ENCODE assay signal across 32 cellular contexts in genomic region chr21:46569071-46569470, GRCh38. TPM values are rescaled to one million over a fixed set of nuclear protein-coding genes. Genes with fewer than 3 reads are reported as not detected.
A peak's percentile ranks its signal among the peaks of the same experiment; 100 is the strongest.
DNase-seq lines count a peak whose midpoint lies in the region; ATAC-seq and TF ChIP-seq lines count a peak whose summit lies in the region.
"Had no signal": no experiment of that assay in that cellular context is flagged by ENCODE, and none has a peak within 500 bp of the region (broad histone marks: within the 10 kb centered on the region; RNA-seq: fewer than 3 reads in every experiment).

No MANE protein-coding gene starts in this region.

- peaks cover 22% of the 10 kb centered on the region for H3K36me3 ChIP-seq in mammary epithelial cell (ENCODE audit: insufficient read depth, low read length)
- H3K36me3 ChIP-seq in breast epithelium, result no peaks in the 10 kb centered on the region

- H2AFZ ChIP-seq in mammary epithelial cell (ENCODE audit: low read depth, low read length), result no peak overlapping the region

- no peak for ATAC-seq in HG02588 (IDR thresholded peaks at IDR 0.05; ENCODE audit: unreplicated experiment)
- ATAC-seq: activated CD4-positive, alpha-beta T cell treated with anti-CD3 and anti-CD28 coated beads for 36 hours; K562; left lung; stimulated activated memory B cell treated with anti-CD40 and anti-IgM and Interleukin-4, amounts not matched to agents 10 μg/mL and 1 μg/mL and 100 μg/mL, for 72 hours had no signal

- no peak for TF ChIP-seq POLR2A in breast epithelium (IDR thresholded peaks at IDR 0.05)

- DNase-seq in mammary epithelial cell (peak; percentile 8), breast epithelium (ENCODE audit: low spot score in 2 of 2) (no peak), LHCN-M2 (ENCODE audit: low read depth) (peak; percentile 4), fibroblast of villous mesenchyme (ENCODE audit: low read depth) (peak; percentile 22), stromal cell of bone marrow (ENCODE audit: low read depth) (peak; percentile 28), superior temporal gyrus (ENCODE audit: extremely low spot score) (no peak), DMS153 treated with DMSO at 0.1 percent for 48 hours (lab: John Stamatoyannopoulos, UW; ENCODE audit: unreplicated experiment) (no peak)
- DNase-seq: activated CD4-positive, alpha-beta T cell treated with anti-CD3 and anti-CD28 coated beads for 36 hours; activated CD8-positive, alpha-beta memory T cell treated with anti-CD3 and anti-CD28 coated beads for 24 hours; activated T-cell treated with anti-CD3 and anti-CD28 coated beads for 4 hours; aorta; Caco-2; DMS79 treated with DMSO at 0.1 percent for 48 hours; HFFc6; hypothalamus; left lung; naive B cell; NCI-H1092 treated with DMSO at 0.1 percent for 48 hours; NCI-H187 treated with DMSO at 0.1 percent for 48 hours; NCI-H2171; NCI-H82; T-helper 9 cell had no signal

- intact Hi-C loops in mammary epithelial cell (cut with micrococcal nuclease), result no loop called here
- intact Hi-C loops in breast epithelium (cut with DNase I; ENCODE audit: low total_unique reads), result no loop called here

- H3K4me1 ChIP-seq in mammary epithelial cell (ENCODE audit: insufficient read depth, low read length) (no peaks in the 10 kb centered on the region), breast epithelium (no peaks in the 10 kb centered on the region)
- H3K4me1 ChIP-seq: Caco-2, left lung had no signal

- no peaks in the 10 kb centered on the region for H3K79me2 ChIP-seq in mammary epithelial cell (ENCODE audit: insufficient read depth, low read length)

- H3K27ac ChIP-seq in mammary epithelial cell (ENCODE audit: insufficient read depth, low read depth, low read length) (no peak overlapping the region), breast epithelium (no peak overlapping the region)
- H3K27ac ChIP-seq: BLaER1 treated with 17β-estradiol and CSF1 and Interleukin-3, amounts not matched to agents 10 nM and 100 nM; cardiac muscle cell; left lung had no signal

- dilution Hi-C loops in mammary epithelial cell (cut with HindIII; ENCODE audit: low sequenced_read_pairs), result no loop called here

- WGBS in mammary epithelial cell (ENCODE audit: low coverage, missing lambda C conversion rate), result 43% methylated on average over 1 of the region's 1 CpG

- TSS peak; percentile 41 for BruUV-seq in mammary epithelial cell (replicated peaks; lab: Mats Ljungman, UMichigan)

- no peak overlapping the region for H3K9ac ChIP-seq in mammary epithelial cell (ENCODE audit: insufficient read depth, low read length)
- H3K9ac ChIP-seq: BLaER1 treated with 17β-estradiol and CSF1 and Interleukin-3, amounts not matched to agents 10 nM and 100 nM had no signal

- in situ Hi-C loops in mammary epithelial cell (cut with MboI; ENCODE audit: low sequenced_read_pairs in 2 of 2), result no loop called here

- no peak overlapping the region for H3K4me3 ChIP-seq in mammary epithelial cell (replicated peaks in 1 of 3; ENCODE audit: insufficient read depth in 1 of 3, low read depth in 2 of 3, low read length in 3 of 3)
- H3K4me3 ChIP-seq in breast epithelium, result no peak overlapping the region
- H3K4me3 ChIP-seq in fibroblast of villous mesenchyme (ENCODE audit: low read depth, low read length), result no peak overlapping the region
- H3K4me3 ChIP-seq: BLaER1 treated with 17β-estradiol and CSF1 and Interleukin-3, amounts not matched to agents 10 nM and 100 nM; cardiac muscle cell; K562; left lung had no signal

- no peak for TF ChIP-seq CTCF in mammary epithelial cell (conservative IDR thresholded peaks at IDR 0.05 in 1 of 2, IDR thresholded peaks at IDR 0.05 in 1 of 2; ENCODE audit: extremely low read depth in 1 of 2, insufficient read depth in 1 of 2, low read depth in 1 of 2, low read length in 2 of 2)
- no peak for TF ChIP-seq CTCF in breast epithelium (IDR thresholded peaks at IDR 0.05)
- TF ChIP-seq CTCF in fibroblast of villous mesenchyme (IDR thresholded peaks at IDR 0.05; ENCODE audit: insufficient read depth, low read depth, low read length), result no peak

- no peaks in the 10 kb centered on the region for H4K20me1 ChIP-seq in mammary epithelial cell (ENCODE audit: insufficient read depth, low read length)
- H4K20me1 ChIP-seq: BLaER1 treated with 17β-estradiol and CSF1 and Interleukin-3, amounts not matched to agents 10 nM and 100 nM had no signal

- CTCF ChIA-PET in mammary epithelial cell (lab: Charles Lee; ENCODE audit: low non-redundant PET), result no interaction called here

- H3K4me2 ChIP-seq in mammary epithelial cell (ENCODE audit: insufficient read depth, low read depth, low read length), result no peak overlapping the region
- H3K4me2 ChIP-seq: BLaER1 treated with 17β-estradiol and CSF1 and Interleukin-3, amounts not matched to agents 10 nM and 100 nM had no signal

- H3K9me3 ChIP-seq in mammary epithelial cell (replicated peaks; ENCODE audit: insufficient read depth, low read length) (no peaks in the 10 kb centered on the region), breast epithelium (peaks cover 0 to 6% of the 10 kb centered on the region in 2 donors)
- H3K9me3 ChIP-seq: Caco-2 had no signal

- H3K27me3 ChIP-seq in mammary epithelial cell (ENCODE audit: insufficient read depth, low read length) (no peaks in the 10 kb centered on the region), breast epithelium (no peaks in the 10 kb centered on the region)
- H3K27me3 ChIP-seq: BLaER1 treated with 17β-estradiol and CSF1 and Interleukin-3, amounts not matched to agents 10 nM and 100 nM; cardiac muscle cell; left lung had no signal

RNA-seq across cellular contexts. Expression of gene S100B, which starts 35.8 kb away (rescaled TPM):
- total RNA-seq in mammary epithelial cell (1 to 10 TPM in 1 of 2 donors, not detected in 1; 1.2 TPM), breast epithelium (100 to 1,000 TPM in 1 of 3 donors, 10 to 100 TPM in 2; 25.6 to 242 (median 61.3) TPM), LHCN-M2 (2014; rRNA removed) (not detected in 2 replicates), fibroblast of villous mesenchyme (not detected in 2 replicates)
- polyA plus RNA-seq in mammary epithelial cell, result 2.1 TPM
- 9.3 TPM for polyA minus RNA-seq in mammary epithelial cell
- polyA plus RNA-seq in LHCN-M2 (2012), result not detected
- total RNA-seq: activated CD4-positive, alpha-beta T cell treated with anti-CD3 and anti-CD28 coated beads for 36 hours; Caco-2; endothelial cell of umbilical vein; glomerular endothelial cell; HFFc6; HT1080; K562; MCF 10A; NCI-H460 had no signal
- polyA plus RNA-seq: endothelial cell of umbilical vein, K562 had no signal

Comparison
In these comparisons a context has a peak if more than half of its experiments do, and no peak if none do; other contexts are left out.
1. DNase-seq: peak in mammary epithelial cell (single experiment), LHCN-M2 (single experiment), fibroblast of villous mesenchyme (single experiment) and stromal cell of bone marrow (single experiment); none in breast epithelium (0 of 2), superior temporal gyrus (single experiment) and DMS153 treated with DMSO at 0.1 percent for 48 hours (single experiment).
2. RNA of gene S100B, which starts 35.8 kb away (total RNA-seq): 25.6 to 242 TPM in breast epithelium; 1.2 TPM in mammary epithelial cell, not detected in LHCN-M2 and not detected in fibroblast of villous mesenchyme; every median in the first group is over 10 times any median in the second.